10 cellular contexts compared by ENCODE assay signal in genomic region chr3:159832024-159832423, GRCh38. TPM values are rescaled to one million over a fixed set of nuclear protein-coding genes. Genes with fewer than 3 reads are reported as not detected.
DNase-seq lines count a peak whose midpoint lies in the region; ATAC-seq, FAIRE-seq and TF ChIP-seq lines count a peak whose summit lies in the region.
"Had no signal": no experiment of that assay in that cellular context is flagged by ENCODE, and none has a peak within 500 bp of the region (broad histone marks: within the 10 kb centered on the region; RNA-seq: fewer than 3 reads in every experiment).

No MANE protein-coding gene starts in this region.

- no peaks in the 10 kb centered on the region for H3K9me3 ChIP-seq in gastroesophageal sphincter

- H3K4me1 ChIP-seq in gastroesophageal sphincter, result peaks cover 10 to 60% (median 14%) of the 10 kb centered on the region in 3 donors
- H3K4me1 ChIP-seq in foreskin keratinocyte, result peaks cover 29% of the 10 kb centered on the region

- WGBS in gastroesophageal sphincter (ENCODE audit: low coverage in 1 of 2), 2 donors, result 72 to 94% methylated on average over 2 of the region's 2 CpGs

- TF ChIP-seq CTCF in RWPE1 (conservative IDR thresholded peaks at IDR 0.05; ENCODE audit: low read depth) (no peak), gastroesophageal sphincter (IDR thresholded peaks at IDR 0.05) (no peak), foreskin keratinocyte (conservative IDR thresholded peaks at IDR 0.05) (no peak)

- no peak overlapping the region for H3K27ac ChIP-seq in RWPE1
- H3K27ac ChIP-seq in gastroesophageal sphincter, result no peak overlapping the region
- H3K27ac ChIP-seq in foreskin keratinocyte, result no peak overlapping the region

- H3K27me3 ChIP-seq in gastroesophageal sphincter (no peaks in the 10 kb centered on the region), foreskin keratinocyte (no peaks in the 10 kb centered on the region)

- no peak for FAIRE-seq in RCC 7860 (lab: Jason Lieb, UNC)

- CTCF ChIA-PET in RWPE1 (lab: Yijun Ruan, JAX), result no interaction called here

- POLR2A ChIA-PET in RWPE1 (lab: Yijun Ruan, JAX; ENCODE audit: low non-redundant PET), result no interaction called here

- peak; percentile 35 for DNase-seq in UCSD-AML1 (lab: John Stamatoyannopoulos, UW; ENCODE audit: unreplicated experiment)
- DNase-seq in RWPE1 (ENCODE audit: low spot score), result no peak
- DNase-seq in RCC 7860 (ENCODE audit: low spot score), result no peak
- DNase-seq in foreskin keratinocyte, result no peak
- DNase-seq: activated CD4-positive, CD25-positive, alpha-beta regulatory T cell; NCI-H774 had no signal

- TF ChIP-seq EP300 in gastroesophageal sphincter (IDR thresholded peaks at IDR 0.05), result no peak

- H3K4me3 ChIP-seq in gastroesophageal sphincter, result no peak overlapping the region

- TF ChIP-seq POLR2A in gastroesophageal sphincter (IDR thresholded peaks at IDR 0.05), result no peak

- ATAC-seq in GM18858 (IDR thresholded peaks at IDR 0.05; ENCODE audit: unreplicated experiment), result peak; percentile 89
- peak; percentile 86 for ATAC-seq in GM21723 (IDR thresholded peaks at IDR 0.05; ENCODE audit: unreplicated experiment)
- ATAC-seq in HG03432 (IDR thresholded peaks at IDR 0.05; ENCODE audit: unreplicated experiment), result peak; percentile 90
- ATAC-seq in gastroesophageal sphincter, result no peak
- no peak for ATAC-seq in foreskin keratinocyte

- no peaks in the 10 kb centered on the region for H3K36me3 ChIP-seq in gastroesophageal sphincter

RNA-seq across cellular contexts. Expression of gene SCHIP1, which starts 7.6 kb away (rescaled TPM):
- total RNA-seq in gastroesophageal sphincter (10 to 100 TPM; 19.6 to 47.1 (median 30.2) TPM), foreskin keratinocyte (1.1 and 1.3 TPM in 2 replicates)
- 0.34 and 5.6 TPM in 2 replicates for polyA plus RNA-seq in foreskin keratinocyte

Comparison
In these comparisons a context has a peak if more than half of its experiments do, and no peak if none do; other contexts are left out.
1. ATAC-seq: peak in GM18858 (single experiment), GM21723 (single experiment) and HG03432 (single experiment); none in gastroesophageal sphincter (single experiment) and foreskin keratinocyte (single experiment).